Comparison of ENCODE assay signal across 8 cellular contexts in genomic region chr16:3282747-3283524, GRCh38.
A peak's percentile ranks its signal among the peaks of the same experiment; 100 is the strongest.
DNase-seq lines count a peak whose midpoint lies in the region; ATAC-seq and FAIRE-seq lines count a peak whose summit lies in the region.

Gene ZNF263, plus strand, starts transcription at chr16:3283491. Its CDS starts 328 bp downstream, at chr16:3283819.

- peak; percentile 98 for DNase-seq in AG08396 (ENCODE audit: low spot score)
- peak; percentile 92 to 95 for DNase-seq in NCI-H446 (lab: John Stamatoyannopoulos, UW)
- peak; percentile 90 for DNase-seq in activated CD4-positive, CD25-positive, alpha-beta regulatory T cell treated with anti-CD3 and anti-CD28 coated beads, Interleukin-2, amount 50 U/mL, for 16 hours (ENCODE audit: low read depth, low spot score)
- peak; percentile 77 to 90 for DNase-seq in central memory CD8-positive, alpha-beta T cell (ENCODE audit: low spot score in 2 of 2)
- peak; percentile 88 for DNase-seq in stimulated activated CD4-positive, alpha-beta T cell treated with anti-CD3 and anti-CD28 coated beads, Interleukin-12 subunit alpha, Interleukin-12 subunit beta, amount 100 ng/mL, for 4 hours

- ATAC-seq in GM19025 (IDR thresholded peaks at IDR 0.05; ENCODE audit: low read depth, unreplicated experiment), result peak; percentile 73
- peak; percentile 79 for ATAC-seq in HG03342 (IDR thresholded peaks at IDR 0.05; ENCODE audit: unreplicated experiment)
- peak; percentile 92 for ATAC-seq in central memory CD8-positive, alpha-beta T cell (replicated peaks; ENCODE audit: extremely low read depth, poor library complexity, severe bottlenecking)

- no peaks in the 10 kb centered on the region for H3K9me3 Mint-ChIP-seq in central memory CD8-positive, alpha-beta T cell

- H3K4me3 Mint-ChIP-seq in central memory CD8-positive, alpha-beta T cell, result peak within 1 kb of the TSS; percentile 87

- no peaks in the 10 kb centered on the region for H3K27me3 Mint-ChIP-seq in central memory CD8-positive, alpha-beta T cell

- peak; percentile 78 for FAIRE-seq in islet of Langerhans (lab: Jason Lieb, UNC)

- H3K27ac Mint-ChIP-seq in central memory CD8-positive, alpha-beta T cell (ENCODE audit: low read depth), result peak within 1 kb of the TSS; percentile 94

- peaks cover 29% of the 10 kb centered on the region for H3K36me3 Mint-ChIP-seq in central memory CD8-positive, alpha-beta T cell (ENCODE audit: insufficient read depth)

- H3K4me1 Mint-ChIP-seq in central memory CD8-positive, alpha-beta T cell, result peaks cover 38% of the 10 kb centered on the region

Comparison
In these comparisons a context has a peak if more than half of its experiments do, and no peak if none do; other contexts are left out.
1. Peak in every context shown above with its lines: DNase-seq and ATAC-seq.